In genomic region chr3:143952569-143953069, GRCh38 we compare ENCODE assay signal across 25 cellular contexts. TPM values are rescaled to one million over a fixed set of nuclear protein-coding genes. Genes with fewer than 3 reads are reported as not detected.
DNase-seq lines count a peak whose midpoint lies in the region; ATAC-seq and TF ChIP-seq lines count a peak whose summit lies in the region.
"Had no signal": no experiment of that assay in that cellular context is flagged by ENCODE, and none has a peak within 500 bp of the region (broad histone marks: within the 10 kb centered on the region; RNA-seq: fewer than 3 reads in every experiment).

No MANE protein-coding gene starts in this region.

- ATAC-seq in GM19463 (IDR thresholded peaks at IDR 0.05; ENCODE audit: unreplicated experiment), result no peak
- ATAC-seq: activated T-cell treated with anti-CD3 and anti-CD28 coated beads, Interleukin-2, amount 50 U/mL, for 4 hours; CD8-positive, alpha-beta T cell; effector memory CD8-positive, alpha-beta T cell; heart left ventricle; left lobe of liver had no signal

- TF ChIP-seq CTCF in A673 (conservative IDR thresholded peaks at IDR 0.05; ENCODE audit: low read depth, low read length) (0 out of 2 replicates have a peak, but pooled peaks have one; percentile 17), GM12872 (IDR thresholded peaks at IDR 0.05; ENCODE audit: insufficient read depth, low read depth, low read length) (peak; percentile 28; the same call in 1 of the 3 replicates), fibroblast of the aortic adventitia (IDR thresholded peaks at IDR 0.05; ENCODE audit: insufficient read depth, low read length) (peak; percentile 20), dorsolateral prefrontal cortex (IDR thresholded peaks at IDR 0.05 in 54 of 56, conservative IDR thresholded peaks at IDR 0.05 in 2 of 56; ENCODE audit: low read depth in 1 of 56, partially characterized antibody in 56 of 56) (peak in 2 of 56 donors; percentile 5 to 12), GM13976 (IDR thresholded peaks at IDR 0.05; ENCODE audit: borderline replicate concordance, control extremely low read depth, extremely low read depth, insufficient read depth, missing control alignments) (no peak)

- no peaks in the 10 kb centered on the region for H3K36me3 ChIP-seq in A673 (ENCODE audit: insufficient read depth, low read length, poor library complexity, severe bottlenecking)
- H3K36me3 ChIP-seq: heart left ventricle, prostate gland, thoracic aorta had no signal

- POLR2A ChIA-PET in A673 (lab: Charles Lee; ENCODE audit: low non-redundant PET), result no interaction called here

- H3K27ac ChIP-seq in A673 (ENCODE audit: low read depth, low read length, poor library complexity, severe bottlenecking), result no peak overlapping the region
- H3K27ac ChIP-seq in dorsolateral prefrontal cortex, result no peak overlapping the region
- H3K27ac ChIP-seq: heart left ventricle, KMS-11, prostate gland, thoracic aorta had no signal

- DNase-seq in A673 (ENCODE audit: low spot score) (no peak), NAMALWA (ENCODE audit: low spot score) (peak; percentile 40), fibroblast of the aortic adventitia (ENCODE audit: low read depth) (no peak), dorsolateral prefrontal cortex (no peak), cortex of kidney (lab: John Stamatoyannopoulos, UW) (no peak), GM13976 (ENCODE audit: low spot score) (no peak)
- DNase-seq: activated CD4-positive, alpha-beta T cell treated with anti-CD3 and anti-CD28 coated beads for 1 hour; activated T-cell treated with anti-CD3 and anti-CD28 coated beads, Interleukin-2, amount 50 U/mL, for 4 hours; CD8-positive, alpha-beta T cell; DND-41; effector memory CD8-positive, alpha-beta T cell; heart left ventricle; midbrain; NCI-H1048; NCI-H2029 treated with DMSO at 0.1 percent for 48 hours; NCI-H446 treated with DMSO at 0.1 percent for 48 hours; Right ventricle myocardium superior; stimulated activated CD4-positive, alpha-beta T cell treated with anti-CD3 and anti-CD28 coated beads, Interleukin-2, amount 100 ng/mL, for 24 hours; stimulated activated naive CD4-positive, alpha-beta T cell had no signal

- intact Hi-C loops in A673 (cut with micrococcal nuclease; ENCODE audit: unreplicated experiment), result loop anchor here (5.0 kb wide), 1 partner anchor 175 kb away; no protein-coding TSS in a partner anchor
- intact Hi-C loops in dorsolateral prefrontal cortex (cut with DNase I), result loop anchor here (10.0 kb wide), 2 partner anchors 68 to 178 kb away; no protein-coding TSS in a partner anchor

- H3K4me1 ChIP-seq in A673 (ENCODE audit: insufficient read depth, low read length, poor library complexity, severe bottlenecking), result no peaks in the 10 kb centered on the region
- H3K4me1 ChIP-seq: heart left ventricle, prostate gland had no signal

- no peaks in the 10 kb centered on the region for H3K9me3 ChIP-seq in A673 (ENCODE audit: low read depth, low read length, poor library complexity, severe bottlenecking)
- H3K9me3 ChIP-seq: heart left ventricle, prostate gland, thoracic aorta had no signal

- no peaks in the 10 kb centered on the region for H3K27me3 ChIP-seq in A673 (replicated peaks; ENCODE audit: insufficient read depth, low read depth, low read length, poor library complexity)
- no peaks in the 10 kb centered on the region for H3K27me3 ChIP-seq in dorsolateral prefrontal cortex
- H3K27me3 ChIP-seq: heart left ventricle had no signal

- no peak overlapping the region for H3K4me3 ChIP-seq in A673 (ENCODE audit: low read depth, low read length, poor library complexity, severe bottlenecking)
- H3K4me3 ChIP-seq in fibroblast of the aortic adventitia (ENCODE audit: low read depth, low read length), result no peak overlapping the region
- no peak overlapping the region for H3K4me3 ChIP-seq in dorsolateral prefrontal cortex
- H3K4me3 ChIP-seq: heart left ventricle, prostate gland, thoracic aorta had no signal

- BruUV-seq in A673 (replicated peaks; lab: Mats Ljungman, UMichigan), result no TSS peak

- in situ Hi-C loops in GM13976 (cut with MboI; ENCODE audit: low sequenced_read_pairs, unreplicated experiment), result no loop called here

- CTCF ChIA-PET in A673 (lab: Charles Lee), result interaction anchor here (0.7 kb wide), 1 partner anchor 332 kb away, joined by 3 read pairs; no protein-coding TSS in a partner anchor

RNA-seq across cellular contexts. Expression of gene DIPK2A, which starts 19.0 kb away (rescaled TPM):
- 41.9 and 47.7 TPM in 2 replicates for total RNA-seq in A673 (2021)
- total RNA-seq in fibroblast of the aortic adventitia (ENCODE audit: low replicate concordance), result 51.0 and 162 TPM in 2 replicates
- 10 to 100 TPM; 28.5 to 72.8 (median 43.5) TPM for total RNA-seq in dorsolateral prefrontal cortex
